Comparison of ENCODE assay signal across 4 cellular contexts in genomic region chr9:69319324-69320040, GRCh38.
A peak's percentile ranks its signal among the peaks of the same experiment; 100 is the strongest.
TF ChIP-seq lines count a peak whose summit lies in the region.

No MANE protein-coding gene starts in this region.

TF ChIP-seq in GM23338, 12 proteins besides CTCF, POLR2A, EP300 and RAD21 (continues in another document):
- TF ChIP-seq STAT1 (IDR thresholded peaks at IDR 0.05; ENCODE audit: unreplicated experiment), result no peak
- no peak for TF ChIP-seq ZNF331 (CRISPR knock-in tag; IDR thresholded peaks at IDR 0.05; ENCODE audit: low read depth)
- no peak for TF ChIP-seq NANOG (IDR thresholded peaks at IDR 0.05; ENCODE audit: borderline replicate concordance)
- no peak for TF ChIP-seq EZH2 (IDR thresholded peaks at IDR 0.05; ENCODE audit: low read depth, unreplicated experiment)
- no peak for TF ChIP-seq ZNF114 (CRISPR knock-in tag; IDR thresholded peaks at IDR 0.05)

TF ChIP-seq in HEK293, 187 proteins besides CTCF, POLR2A, EP300 and RAD21:
- TF ChIP-seq HOXA7 (CRISPR knock-in tag; IDR thresholded peaks at IDR 0.05; ENCODE audit: borderline replicate concordance) (no peak), ZFP37 (tag by site-specific recombination; IDR thresholded peaks at IDR 0.05) (no peak), ATF2 (tag by site-specific recombination; IDR thresholded peaks at IDR 0.05; ENCODE audit: low read depth) (no peak), ZNF664 (tag by site-specific recombination; IDR thresholded peaks at IDR 0.05) (no peak), ZNF621 (tag by site-specific recombination; IDR thresholded peaks at IDR 0.05) (no peak), ZNF792 (tag by site-specific recombination; IDR thresholded peaks at IDR 0.05) (no peak), PRDM4 (tag by site-specific recombination; IDR thresholded peaks at IDR 0.05) (peak; percentile 79), ZNF639 (tag by site-specific recombination; IDR thresholded peaks at IDR 0.05) (no peak), ZNF585B (tag by site-specific recombination; IDR thresholded peaks at IDR 0.05) (no peak)

TF ChIP-seq in H1, 55 proteins besides CTCF, POLR2A, EP300 and RAD21:
- TF ChIP-seq EGR1 (IDR thresholded peaks at IDR 0.05; ENCODE audit: borderline replicate concordance, low read depth, low read length), result no peak
- no peak for TF ChIP-seq KDM4A (IDR thresholded peaks at IDR 0.05; ENCODE audit: low read depth, low read length, severe bottlenecking)
- TF ChIP-seq TEAD4 (IDR thresholded peaks at IDR 0.05; ENCODE audit: low read depth, low read length), result no peak
- TF ChIP-seq KDM1A (IDR thresholded peaks at IDR 0.05; ENCODE audit: borderline replicate concordance, low read length), result no peak
- TF ChIP-seq EZH2 (IDR thresholded peaks at IDR 0.05; ENCODE audit: low read depth, low read length, severe bottlenecking), result no peak
- no peak for TF ChIP-seq MAX (IDR thresholded peaks at IDR 0.05)
- TF ChIP-seq ASH2L (IDR thresholded peaks at IDR 0.05; ENCODE audit: low read length), result no peak
- TF ChIP-seq NRF1 (IDR thresholded peaks at IDR 0.05; ENCODE audit: low read depth, low read length), result no peak

TF ChIP-seq in SK-N-SH, 30 proteins besides CTCF, POLR2A, EP300 and RAD21:
- no peak for TF ChIP-seq POLR2AphosphoS5 (IDR thresholded peaks at IDR 0.05; ENCODE audit: low read depth, low read length)
- TF ChIP-seq NRF1 (IDR thresholded peaks at IDR 0.05; ENCODE audit: low read depth, low read length), result no peak
- TF ChIP-seq MEF2A (IDR thresholded peaks at IDR 0.05; ENCODE audit: borderline replicate concordance, low read depth), result no peak
- no peak for TF ChIP-seq GATA2 (CRISPR knock-in tag; IDR thresholded peaks at IDR 0.05)
- no peak for TF ChIP-seq FOXM1 (IDR thresholded peaks at IDR 0.05; ENCODE audit: low read depth)
- TF ChIP-seq JUND (IDR thresholded peaks at IDR 0.05), result no peak
- TF ChIP-seq SIN3A (IDR thresholded peaks at IDR 0.05; ENCODE audit: borderline replicate concordance, low read depth, low read length), result no peak
- no peak for TF ChIP-seq RFX5 (IDR thresholded peaks at IDR 0.05; ENCODE audit: low read length)
- TF ChIP-seq GABPA (IDR thresholded peaks at IDR 0.05; ENCODE audit: low read depth), result no peak
- no peak for TF ChIP-seq IRF3 (IDR thresholded peaks at IDR 0.05; ENCODE audit: low read depth, low read length)
